ENCODE assay signal across 8 cellular contexts in the genomic region with DNA sequence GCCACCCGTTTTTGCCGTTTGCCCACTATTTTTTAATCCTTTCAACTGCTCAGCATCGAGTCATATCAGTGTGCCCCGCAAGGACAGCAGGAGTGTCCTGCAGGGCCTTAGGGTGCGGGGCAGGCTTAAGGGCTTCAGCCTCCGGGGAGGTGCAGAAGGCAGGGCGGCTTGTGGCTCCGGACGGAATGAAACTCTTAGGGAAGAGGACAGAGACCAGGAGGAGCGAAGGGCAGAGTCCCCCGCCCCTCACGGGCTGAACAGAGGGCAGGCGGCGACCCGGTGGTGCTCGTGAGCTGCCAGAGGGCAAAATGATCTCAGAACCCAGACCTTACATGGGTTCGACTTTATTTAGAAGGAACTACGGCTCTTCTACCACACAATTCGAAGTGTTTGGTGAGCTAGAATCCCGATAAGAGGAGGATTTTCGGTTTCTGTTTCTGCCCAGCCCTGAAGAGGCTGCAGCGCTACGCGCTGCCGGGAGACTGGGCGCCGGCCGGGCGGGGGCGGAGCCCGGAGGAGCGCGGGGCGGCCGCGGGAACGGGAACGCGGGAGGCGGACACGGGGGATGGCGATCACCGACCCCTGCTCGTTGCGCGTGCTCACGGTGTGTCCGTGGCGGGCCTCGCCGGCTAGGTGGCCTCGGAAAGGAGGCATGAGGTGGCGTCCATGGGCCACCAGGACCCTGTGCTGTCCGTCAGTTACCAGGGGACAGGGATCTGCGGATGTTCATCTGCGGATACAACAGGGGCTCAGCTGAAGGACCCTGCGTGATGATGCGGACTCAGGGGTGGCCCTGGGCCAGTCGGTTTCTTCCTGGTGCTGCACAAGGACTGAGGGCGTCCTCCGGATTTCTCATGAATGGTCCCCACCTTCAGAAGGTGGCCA. TPM values are rescaled to one million over a fixed set of nuclear protein-coding genes. Genes with fewer than 3 reads are reported as not detected.
DNase-seq lines count a peak whose midpoint lies in the region; TF ChIP-seq lines count a peak whose summit lies in the region.

No MANE protein-coding gene starts in this region.

- no peaks in the 10 kb centered on the region for H3K36me3 ChIP-seq in WERI-Rb-1

- peak overlapping the region; percentile 95 for H3K27ac Mint-ChIP-seq in chondrocyte (ENCODE audit: unreplicated experiment)

- H3K27ac ChIP-seq in WERI-Rb-1, result no peak overlapping the region

- peaks cover 40% of the 10 kb centered on the region for H3K4me1 Mint-ChIP-seq in chondrocyte (ENCODE audit: low read depth)

- peaks cover 2% of the 10 kb centered on the region for H3K36me3 Mint-ChIP-seq in chondrocyte (ENCODE audit: low read depth)

- H3K27me3 ChIP-seq in WERI-Rb-1 (ENCODE audit: insufficient read depth, low read depth, severe bottlenecking), result peaks cover 73% of the 10 kb centered on the region

- H3K4me3 ChIP-seq in WERI-Rb-1 (ENCODE audit: low read depth, low read length), result peak overlapping the region; percentile 35

- no peaks in the 10 kb centered on the region for H3K27me3 Mint-ChIP-seq in chondrocyte (ENCODE audit: low read depth)

- no peaks in the 10 kb centered on the region for H3K9me3 ChIP-seq in WERI-Rb-1 (ENCODE audit: severe bottlenecking)

- H3K9me3 Mint-ChIP-seq in chondrocyte (ENCODE audit: low read depth), result no peaks in the 10 kb centered on the region

- CTCF ChIA-PET in HEK293T (lab: Yijun Ruan, JAX), result no interaction called here

- POLR2A ChIA-PET in HEK293T (lab: Yijun Ruan, JAX), result no interaction called here

- TF ChIP-seq CTCF in WERI-Rb-1 (IDR thresholded peaks at IDR 0.05; ENCODE audit: low read depth, low read length) (no peak), chondrocyte (IDR thresholded peaks at IDR 0.05) (peak; percentile 34)

- H3K4me3 Mint-ChIP-seq in chondrocyte (ENCODE audit: unreplicated experiment), result peak overlapping the region; percentile 88

- DNase-seq in NCI-H1436 (lab: John Stamatoyannopoulos, UW) (peak; percentile 2), NCI-H1436 treated with DMSO at 0.1 percent for 48 hours (lab: John Stamatoyannopoulos, UW) (no peak), HEK293T (ENCODE audit: extremely low spot score) (peak; percentile 67), NAMALWA (ENCODE audit: low spot score) (peak; percentile 72), WERI-Rb-1 (peak; percentile 15), chondrocyte (ENCODE audit: low spot score) (no peak), kidney glomerular epithelial cell (lab: John Stamatoyannopoulos, UW) (peak; percentile 45)
- DNase-seq in stimulated activated CD4-positive, alpha-beta T cell treated with anti-CD3 and anti-CD28 coated beads, Interleukin-1b, Interleukin-23, amount 100 ng/mL, for 24 hours (ENCODE audit: low read depth in 4 of 4, low spot score in 1 of 4), result peak in 3 of 4 experiments; percentile 30 to 41 (median 33)

TF ChIP-seq in HEK293T, 16 proteins besides CTCF, POLR2A, EP300 and RAD21:
- TF ChIP-seq SP1 (IDR thresholded peaks at IDR 0.05), result no peak
- no peak for TF ChIP-seq FOXA1 (IDR thresholded peaks at IDR 0.05)
- no peak for TF ChIP-seq ARNT (IDR thresholded peaks at IDR 0.05)
- no peak for TF ChIP-seq NFRKB (IDR thresholded peaks at IDR 0.05)
- no peak for TF ChIP-seq BHLHE40 (IDR thresholded peaks at IDR 0.05; ENCODE audit: borderline replicate concordance)
- peak; percentile 70; the same call in 1 of the 2 replicates for TF ChIP-seq L3MBTL2 (conservative IDR thresholded peaks at IDR 0.05)

RNA-seq across cellular contexts. Expression of a gene that starts 4.3 kb away (rescaled TPM):
- 57.6 to 67.0 TPM (median 66.7 TPM) in 3 replicates for total RNA-seq in chondrocyte

Comparison
In these comparisons a context has a peak if more than half of its experiments do, and no peak if none do; other contexts are left out.
1. DNase-seq: peak in NCI-H1436 (single experiment), HEK293T (single experiment), NAMALWA (single experiment), WERI-Rb-1 (single experiment), kidney glomerular epithelial cell (single experiment) and stimulated activated CD4-positive, alpha-beta T cell treated with anti-CD3 and anti-CD28 coated beads, Interleukin-1b, Interleukin-23, amount 100 ng/mL, for 24 hours (3 of 4); none in NCI-H1436 treated with DMSO at 0.1 percent for 48 hours (single experiment) and chondrocyte (single experiment).